ENCODE assay signal across 1 cellular context in the genomic region with DNA sequence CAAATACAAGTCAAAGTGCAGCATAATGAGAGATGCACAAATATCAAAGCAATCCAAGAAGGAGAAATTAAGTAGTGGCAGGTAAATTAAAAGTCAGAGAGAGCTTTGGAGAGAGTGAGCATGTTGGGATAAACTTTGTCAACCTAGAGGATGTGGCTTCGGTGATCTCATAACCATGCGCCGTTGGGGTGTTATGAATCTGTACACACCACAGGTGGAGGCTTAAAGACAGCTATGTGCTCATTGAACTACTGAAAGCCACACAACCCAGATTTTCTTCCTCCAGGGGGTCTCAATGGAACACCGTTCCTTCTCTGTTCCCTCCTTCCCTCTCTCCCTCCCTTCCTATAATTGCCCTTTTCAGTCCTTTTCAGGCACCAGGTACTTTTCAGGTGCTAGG.
TF ChIP-seq lines count a peak whose summit lies in the region.

No MANE protein-coding gene starts in this region.

TF ChIP-seq in SK-N-SH, 30 proteins besides CTCF, POLR2A, EP300 and RAD21 (continued from another document):
- TF ChIP-seq, protein P1, sequence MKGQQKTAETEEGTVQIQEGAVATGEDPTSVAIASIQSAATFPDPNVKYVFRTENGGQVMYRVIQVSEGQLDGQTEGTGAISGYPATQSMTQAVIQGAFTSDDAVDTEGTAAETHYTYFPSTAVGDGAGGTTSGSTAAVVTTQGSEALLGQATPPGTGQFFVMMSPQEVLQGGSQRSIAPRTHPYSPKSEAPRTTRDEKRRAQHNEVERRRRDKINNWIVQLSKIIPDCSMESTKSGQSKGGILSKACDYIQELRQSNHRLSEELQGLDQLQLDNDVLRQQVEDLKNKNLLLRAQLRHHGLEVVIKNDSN (IDR thresholded peaks at IDR 0.05; ENCODE audit: borderline replicate concordance, low read depth): no peak
- no peak for TF ChIP-seq MXI1 (IDR thresholded peaks at IDR 0.05; ENCODE audit: low read depth, low read length)
- TF ChIP-seq, protein P2, sequence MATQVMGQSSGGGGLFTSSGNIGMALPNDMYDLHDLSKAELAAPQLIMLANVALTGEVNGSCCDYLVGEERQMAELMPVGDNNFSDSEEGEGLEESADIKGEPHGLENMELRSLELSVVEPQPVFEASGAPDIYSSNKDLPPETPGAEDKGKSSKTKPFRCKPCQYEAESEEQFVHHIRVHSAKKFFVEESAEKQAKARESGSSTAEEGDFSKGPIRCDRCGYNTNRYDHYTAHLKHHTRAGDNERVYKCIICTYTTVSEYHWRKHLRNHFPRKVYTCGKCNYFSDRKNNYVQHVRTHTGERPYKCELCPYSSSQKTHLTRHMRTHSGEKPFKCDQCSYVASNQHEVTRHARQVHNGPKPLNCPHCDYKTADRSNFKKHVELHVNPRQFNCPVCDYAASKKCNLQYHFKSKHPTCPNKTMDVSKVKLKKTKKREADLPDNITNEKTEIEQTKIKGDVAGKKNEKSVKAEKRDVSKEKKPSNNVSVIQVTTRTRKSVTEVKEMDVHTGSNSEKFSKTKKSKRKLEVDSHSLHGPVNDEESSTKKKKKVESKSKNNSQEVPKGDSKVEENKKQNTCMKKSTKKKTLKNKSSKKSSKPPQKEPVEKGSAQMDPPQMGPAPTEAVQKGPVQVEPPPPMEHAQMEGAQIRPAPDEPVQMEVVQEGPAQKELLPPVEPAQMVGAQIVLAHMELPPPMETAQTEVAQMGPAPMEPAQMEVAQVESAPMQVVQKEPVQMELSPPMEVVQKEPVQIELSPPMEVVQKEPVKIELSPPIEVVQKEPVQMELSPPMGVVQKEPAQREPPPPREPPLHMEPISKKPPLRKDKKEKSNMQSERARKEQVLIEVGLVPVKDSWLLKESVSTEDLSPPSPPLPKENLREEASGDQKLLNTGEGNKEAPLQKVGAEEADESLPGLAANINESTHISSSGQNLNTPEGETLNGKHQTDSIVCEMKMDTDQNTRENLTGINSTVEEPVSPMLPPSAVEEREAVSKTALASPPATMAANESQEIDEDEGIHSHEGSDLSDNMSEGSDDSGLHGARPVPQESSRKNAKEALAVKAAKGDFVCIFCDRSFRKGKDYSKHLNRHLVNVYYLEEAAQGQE (IDR thresholded peaks at IDR 0.05; ENCODE audit: low read depth, low read length): no peak
- TF ChIP-seq FOXM1 (IDR thresholded peaks at IDR 0.05; ENCODE audit: low read depth): no peak
- TF ChIP-seq YY1 (IDR thresholded peaks at IDR 0.05; ENCODE audit: low read depth): no peak
